Comparison of ENCODE assay signal across 18 cellular contexts in the genomic region with DNA sequence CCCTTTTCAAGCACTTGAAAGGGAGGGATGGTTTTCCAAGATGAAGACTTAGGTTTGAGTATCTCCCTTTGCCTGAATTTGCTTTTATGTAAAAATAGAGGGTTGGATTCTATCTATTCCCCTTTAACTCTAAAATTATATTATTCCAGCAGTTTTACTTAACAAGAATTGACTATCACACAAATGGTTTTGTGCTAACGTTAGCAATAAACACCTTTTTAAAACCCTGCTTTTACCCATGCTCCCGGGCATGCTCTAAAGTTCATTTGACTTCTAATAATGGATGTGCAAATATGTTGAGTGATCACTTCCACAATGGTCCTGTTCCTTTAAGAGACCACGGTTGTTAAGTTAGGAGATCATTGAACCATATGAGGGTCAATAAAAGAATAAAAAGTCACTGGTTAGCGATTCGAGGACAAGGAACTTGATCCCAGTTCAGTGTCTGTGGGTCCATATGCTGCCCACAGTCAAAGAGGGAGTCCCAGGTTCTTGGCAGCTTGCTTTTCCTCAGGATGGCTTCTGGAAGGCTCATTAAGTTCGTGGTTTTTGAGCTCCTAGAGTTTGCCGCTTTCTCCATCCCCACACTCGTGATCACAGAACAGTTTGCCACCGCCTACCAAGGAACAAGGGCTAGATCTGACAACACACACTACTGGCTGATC. TPM values are rescaled to one million over a fixed set of nuclear protein-coding genes. Genes with fewer than 3 reads are reported as not detected.
A peak's percentile ranks its signal among the peaks of the same experiment; 100 is the strongest.
DNase-seq lines count a peak whose midpoint lies in the region; ATAC-seq, FAIRE-seq and TF ChIP-seq lines count a peak whose summit lies in the region.
"Had no signal": no experiment of that assay in that cellular context is flagged by ENCODE, and none has a peak within 500 bp of the region (broad histone marks: within the 10 kb centered on the region; RNA-seq: fewer than 3 reads in every experiment).

TSS of gene TMEM236 (plus strand) at position 421 of the 665 bp plus-strand sequence. CDS start at position 516, 95 bp downstream.

- no peaks in the 10 kb centered on the region for H3K36me3 ChIP-seq in Peyer's patch
- no peaks in the 10 kb centered on the region for H3K36me3 ChIP-seq in endocrine pancreas (ENCODE audit: control insufficient read depth, insufficient read depth, low read length)
- no peaks in the 10 kb centered on the region for H3K36me3 ChIP-seq in mucosa of rectum (ENCODE audit: control insufficient read depth in 2 of 2, insufficient read depth in 2 of 2, low read length in 2 of 2)
- no peaks in the 10 kb centered on the region for H3K36me3 ChIP-seq in small intestine (ENCODE audit: control insufficient read depth in 2 of 2, insufficient read depth in 2 of 2, low read length in 2 of 2)
- H3K36me3 ChIP-seq in gastrocnemius medialis = no peaks in the 10 kb centered on the region
- H3K36me3 ChIP-seq: BE2C, MG63 had no signal

- in situ Hi-C loops in gastrocnemius medialis (cut with MboI; ENCODE audit: low sequenced_read_pairs in 4 of 4) = no loop called here

- no peaks in the 10 kb centered on the region for H3K9me3 ChIP-seq in Peyer's patch
- H3K9me3 ChIP-seq in endocrine pancreas (ENCODE audit: control insufficient read depth, low read length) = no peaks in the 10 kb centered on the region
- H3K9me3 ChIP-seq in mucosa of rectum (ENCODE audit: control insufficient read depth in 2 of 2, low read length in 2 of 2) = no peaks in the 10 kb centered on the region
- no peaks in the 10 kb centered on the region for H3K9me3 ChIP-seq in small intestine (ENCODE audit: control insufficient read depth, low read depth)
- H3K9me3 ChIP-seq in gastrocnemius medialis = no peaks in the 10 kb centered on the region
- H3K9me3 ChIP-seq: BE2C, MG63 had no signal

- H3K9ac ChIP-seq in endocrine pancreas (ENCODE audit: control insufficient read depth, insufficient read depth, low read length) (peak within 1 kb of the TSS; percentile 10), mucosa of rectum (ENCODE audit: low read depth in 1 of 2, low read length in 2 of 2) (peak within 1 kb of the TSS; percentile 44 to 62)

- 14 to 62% (median 38%) methylated on average over 9 of the region's 9 CpGs for WGBS in small intestine, 3 donors

- intact Hi-C loops in gastrocnemius medialis (cut with DNase I; ENCODE audit: low total_unique reads) = no loop called here

- H3K4me3 ChIP-seq in Peyer's patch (peak within 1 kb of the TSS in 3 of 4 donors; percentile 26 to 65 (median 61)), endocrine pancreas (ENCODE audit: control insufficient read depth, insufficient read depth, low read length) (peak within 1 kb of the TSS; percentile 64), mucosa of rectum (ENCODE audit: low read length in 2 of 2) (peak within 1 kb of the TSS; percentile 82 to 95), small intestine (ENCODE audit: low read depth in 1 of 2, low read length in 2 of 2) (peak within 1 kb of the TSS; percentile 17 to 71), gastrocnemius medialis (no peak within 1 kb of the TSS)
- H3K4me3 ChIP-seq: MG63 had no signal

- H3K27ac ChIP-seq in Peyer's patch = peak within 1 kb of the TSS in 3 of 4 donors; percentile 33 to 74 (median 73)
- H3K27ac ChIP-seq in mucosa of rectum (ENCODE audit: low read depth in 2 of 2, low read length in 2 of 2) = peak within 1 kb of the TSS; percentile 74 to 85
- H3K27ac ChIP-seq in small intestine (ENCODE audit: low read depth in 1 of 2, low read length in 1 of 2) = peak within 1 kb of the TSS; percentile 63 to 69
- H3K27ac ChIP-seq in gastrocnemius medialis = no peak within 1 kb of the TSS

- TF ChIP-seq CTCF in Peyer's patch (IDR thresholded peaks at IDR 0.05) = no peak
- no peak for TF ChIP-seq CTCF in gastrocnemius medialis (IDR thresholded peaks at IDR 0.05 in 4 of 5, conservative IDR thresholded peaks at IDR 0.05 in 1 of 5)

- TF ChIP-seq POLR2A in Peyer's patch (IDR thresholded peaks at IDR 0.05) (peak; percentile 89), gastrocnemius medialis (IDR thresholded peaks at IDR 0.05) (no peak)

- no peak for FAIRE-seq in small intestine (lab: Jason Lieb, UNC)
- FAIRE-seq: H1 had no signal

- ATAC-seq in HG03139 (IDR thresholded peaks at IDR 0.05; ENCODE audit: unreplicated experiment) (no peak), gastrocnemius medialis (no peak)
- ATAC-seq: PC-3 had no signal

- peak in 2 of 3 donors; percentile 71 to 72 for DNase-seq in Peyer's patch
- DNase-seq in small intestine = peak; percentile 90
- no peak for DNase-seq in GF-D8 (lab: John Stamatoyannopoulos, UW)
- no peak for DNase-seq in gastrocnemius medialis
- DNase-seq: BE2C; CD8-positive, alpha-beta memory T cell; DMS 273 treated with DMSO at 0.1 percent for 48 hours; EL; HFFc6; MG63; NCI-H1105; NCI-H1694 treated with DMSO at 0.1 percent for 48 hours; NCI-H69; PC-3 had no signal

- H3K4me1 ChIP-seq in Peyer's patch (peaks cover 0 to 8% (median 0%) of the 10 kb centered on the region in 4 donors), endocrine pancreas (ENCODE audit: control insufficient read depth, insufficient read depth, low read length) (no peaks in the 10 kb centered on the region), mucosa of rectum (ENCODE audit: control insufficient read depth in 2 of 2, insufficient read depth in 2 of 2, low read length in 2 of 2) (peaks cover 16 to 26% of the 10 kb centered on the region in 2 donors), small intestine (ENCODE audit: control insufficient read depth in 2 of 2, insufficient read depth in 1 of 2, low read depth in 1 of 2, low read length in 1 of 2) (no peaks in the 10 kb centered on the region), gastrocnemius medialis (no peaks in the 10 kb centered on the region)
- H3K4me1 ChIP-seq: BE2C had no signal

- H3K27me3 ChIP-seq in Peyer's patch = no peaks in the 10 kb centered on the region
- no peaks in the 10 kb centered on the region for H3K27me3 ChIP-seq in endocrine pancreas (ENCODE audit: control insufficient read depth, insufficient read depth, low read length)
- no peaks in the 10 kb centered on the region for H3K27me3 ChIP-seq in mucosa of rectum (ENCODE audit: control insufficient read depth in 2 of 2, insufficient read depth in 2 of 2, low read length in 2 of 2)
- H3K27me3 ChIP-seq in small intestine (ENCODE audit: control insufficient read depth in 2 of 2, insufficient read depth in 2 of 2, low read length in 2 of 2) = no peaks in the 10 kb centered on the region
- H3K27me3 ChIP-seq in gastrocnemius medialis = no peaks in the 10 kb centered on the region
- H3K27me3 ChIP-seq: BE2C, MG63 had no signal

RNA-seq across cellular contexts. Expression of gene TMEM236, which starts in this region (rescaled TPM):
- total RNA-seq in Peyer's patch (10 to 100 TPM in 3 of 4 donors, 1 to 10 TPM in 1; 3.3 to 99.1 (median 77.1) TPM), gastrocnemius medialis (under 1 TPM; 0.27 to 0.98 (median 0.64) TPM)
- polyA plus RNA-seq in small intestine = 10 to 100 TPM in 1 of 3 donors, 1 to 10 TPM in 2; 5.9 to 16.8 (median 8.1) TPM
- polyA plus RNA-seq: CD8-positive, alpha-beta memory T cell had no signal

Comparison
In these comparisons a context has a peak if more than half of its experiments do, and no peak if none do; other contexts are left out.
1. DNase-seq: peak in Peyer's patch (2 of 3) and small intestine (single experiment); none in GF-D8 (single experiment) and gastrocnemius medialis (0 of 2).
2. H3K27ac ChIP-seq: peak in Peyer's patch (3 of 4), mucosa of rectum (2 of 2) and small intestine (2 of 2); none in gastrocnemius medialis (0 of 4).
3. H3K4me3 ChIP-seq: peak in Peyer's patch (3 of 4), endocrine pancreas (single experiment), mucosa of rectum (2 of 2) and small intestine (2 of 2); none in gastrocnemius medialis (0 of 4).
4. POLR2A ChIP-seq: peak in Peyer's patch (2 of 2); none in gastrocnemius medialis (0 of 2).